In genomic region chr17:82858376-82859126, GRCh38 we compare ENCODE assay signal across 8 cellular contexts. TPM values are rescaled to one million over a fixed set of nuclear protein-coding genes. Genes with fewer than 3 reads are reported as not detected.
DNase-seq lines count a peak whose midpoint lies in the region; ATAC-seq and TF ChIP-seq lines count a peak whose summit lies in the region.
"Had no signal": no experiment of that assay in that cellular context is flagged by ENCODE, and none has a peak within 500 bp of the region (broad histone marks: within the 10 kb centered on the region; RNA-seq: fewer than 3 reads in every experiment).

No MANE protein-coding gene starts in this region.

- no peak for TF ChIP-seq CTCF in stomach (IDR thresholded peaks at IDR 0.05)

- TF ChIP-seq POLR2A in stomach (IDR thresholded peaks at IDR 0.05), result no peak

- H3K27me3 Mint-ChIP-seq in activated T-cell treated with anti-CD3 and anti-CD28 coated beads, Interleukin-2, amount 50 U/mL, for 72 hours (ENCODE audit: low read depth), result no peaks in the 10 kb centered on the region
- peaks cover 5 to 13% (median 12%) of the 10 kb centered on the region in 3 donors for H3K27me3 Mint-ChIP-seq in immature natural killer cell (ENCODE audit: low read depth in 3 of 3)

- H3K4me3 ChIP-seq in stomach, result no peak overlapping the region

- H3K4me1 ChIP-seq in stomach, result peaks cover 11 to 24% (median 18%) of the 10 kb centered on the region in 4 donors

- DNase-seq in activated T-cell treated with anti-CD3 and anti-CD28 coated beads, Interleukin-2, amount 50 U/mL, for 72 hours, result peak in 1 of 2 donors; percentile 26
- DNase-seq in immature natural killer cell, result peak; percentile 56 to 65 (median 59)
- no peak for DNase-seq in stomach
- no peak for DNase-seq in retina
- DNase-seq: NCI-H748 treated with DMSO at 0.1 percent for 48 hours had no signal

- TF ChIP-seq EP300 in stomach (IDR thresholded peaks at IDR 0.05), result no peak

- H3K36me3 ChIP-seq in KOPT-K1 (ENCODE audit: insufficient read depth, low read length) (peaks cover 30% of the 10 kb centered on the region; the same call in 1 of the 2 replicates), stomach (peaks cover 0 to 15% (median 12%) of the 10 kb centered on the region in 4 donors)

- H3K4me1 Mint-ChIP-seq in activated T-cell treated with anti-CD3 and anti-CD28 coated beads, Interleukin-2, amount 50 U/mL, for 72 hours (ENCODE audit: low read depth), result peaks cover 52% of the 10 kb centered on the region
- H3K4me1 Mint-ChIP-seq in immature natural killer cell, result peaks cover 56 to 69% of the 10 kb centered on the region in 2 donors

- no peaks in the 10 kb centered on the region for H3K36me3 Mint-ChIP-seq in activated T-cell treated with anti-CD3 and anti-CD28 coated beads, Interleukin-2, amount 50 U/mL, for 72 hours (ENCODE audit: insufficient read depth in 2 of 2)
- peaks cover 0 to 10% (median 10%) of the 10 kb centered on the region in 3 donors for H3K36me3 Mint-ChIP-seq in immature natural killer cell

- intact Hi-C loops in stomach (cut with DNase I; ENCODE audit: low total_unique reads), result no loop called here

- peak overlapping the region; percentile 86 to 90 for H3K4me3 Mint-ChIP-seq in activated T-cell treated with anti-CD3 and anti-CD28 coated beads, Interleukin-2, amount 50 U/mL, for 72 hours
- H3K4me3 Mint-ChIP-seq in immature natural killer cell, result peak overlapping the region; percentile 65 to 94 (median 76)

- H3K27ac ChIP-seq in KOPT-K1 (ENCODE audit: low read depth, low read length, poor library complexity, severe bottlenecking) (peak overlapping the region; percentile 79), stomach (peak overlapping the region; percentile 44 to 70 (median 54))

- no peaks in the 10 kb centered on the region for H3K9me3 ChIP-seq in KOPT-K1 (ENCODE audit: insufficient read depth, low read length, poor library complexity, severe bottlenecking)
- no peaks in the 10 kb centered on the region for H3K9me3 ChIP-seq in stomach

- no peak for ATAC-seq in activated T-cell treated with anti-CD3 and anti-CD28 coated beads, Interleukin-2, amount 50 U/mL, for 72 hours (replicated peaks in 1 of 2)
- ATAC-seq in HG03354 (IDR thresholded peaks at IDR 0.05; ENCODE audit: poor library complexity, severe bottlenecking, unreplicated experiment), result no peak
- ATAC-seq in GM19035 (IDR thresholded peaks at IDR 0.05; ENCODE audit: unreplicated experiment), result no peak

- WGBS in stomach, 5 donors, result 73 to 82% (median 78%) methylated on average over 17 to 28 of the region's 28 CpGs

- H3K9me3 Mint-ChIP-seq in activated T-cell treated with anti-CD3 and anti-CD28 coated beads, Interleukin-2, amount 50 U/mL, for 72 hours, result no peaks in the 10 kb centered on the region
- H3K9me3 Mint-ChIP-seq in immature natural killer cell, result no peaks in the 10 kb centered on the region

- H3K27me3 ChIP-seq in stomach, result no peaks in the 10 kb centered on the region

- peak overlapping the region; percentile 92 for H3K27ac Mint-ChIP-seq in activated T-cell treated with anti-CD3 and anti-CD28 coated beads, Interleukin-2, amount 50 U/mL, for 72 hours
- H3K27ac Mint-ChIP-seq in immature natural killer cell, result peak overlapping the region; percentile 96 to 100 (median 98)

RNA-seq across cellular contexts. Expression of gene ZNF750, which starts 18.7 kb away (rescaled TPM):
- total RNA-seq in activated T-cell treated with anti-CD3 and anti-CD28 coated beads, Interleukin-2, amount 50 U/mL, for 72 hours, result not detected
- polyA plus RNA-seq in immature natural killer cell (under 1 TPM in 1 of 3 donors, not detected in 2; 0.11 TPM), stomach (1 to 10 TPM in 1 of 3 donors, not detected in 2; 9.5 TPM)
- total RNA-seq in stomach, result not detected

Comparison
In these comparisons a context has a peak if more than half of its experiments do, and no peak if none do; other contexts are left out.
1. DNase-seq: peak in immature natural killer cell (3 of 3); none in stomach (single experiment) and retina (single experiment).